In the genomic region with DNA sequence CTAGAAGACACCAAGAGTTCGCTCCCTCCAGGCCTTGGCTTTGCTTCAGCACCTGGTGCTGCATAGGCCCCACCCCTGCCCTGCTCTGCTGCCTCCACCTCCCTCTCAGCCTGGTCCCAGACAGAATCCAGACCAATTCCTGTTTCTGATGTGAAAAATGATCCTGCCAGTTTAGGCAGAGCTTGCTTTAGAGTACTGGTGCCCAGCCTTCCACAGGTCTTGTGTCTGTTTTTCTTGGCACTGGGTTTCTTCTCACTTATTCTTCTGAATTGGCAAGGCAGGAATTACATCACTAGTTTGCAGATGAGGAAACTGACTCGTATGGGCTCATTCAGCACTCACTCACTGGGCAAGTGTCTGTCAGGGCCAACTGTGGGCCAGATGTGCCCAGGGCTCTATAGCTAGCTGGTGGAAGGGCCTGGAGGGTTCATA, we compare ENCODE assay signal across 17 cellular contexts. TPM values are rescaled to one million over a fixed set of nuclear protein-coding genes. Genes with fewer than 3 reads are reported as not detected.
DNase-seq lines count a peak whose midpoint lies in the region; ATAC-seq and TF ChIP-seq lines count a peak whose summit lies in the region.
"Had no signal": no experiment of that assay in that cellular context is flagged by ENCODE, and none has a peak within 500 bp of the region (broad histone marks: within the 10 kb centered on the region; RNA-seq: fewer than 3 reads in every experiment).

No MANE protein-coding gene starts in this region.

- H3K27me3 ChIP-seq in upper lobe of right lung: no peaks in the 10 kb centered on the region
- H3K27me3 ChIP-seq: right atrium auricular region, transverse colon had no signal

- ATAC-seq in SK-N-SH treated with all-trans-retinoic acid at 6 μM for 48 hours (peak; percentile 56), upper lobe of right lung (peak; percentile 45)
- ATAC-seq: CD8-positive, alpha-beta T cell; left ventricle myocardium superior had no signal

- H3K27ac ChIP-seq in upper lobe of right lung: no peak overlapping the region
- H3K27ac ChIP-seq: right atrium auricular region, transverse colon had no signal

- intact Hi-C loops in upper lobe of right lung (cut with DNase I): no loop called here

- H3K36me3 ChIP-seq in upper lobe of right lung: no peaks in the 10 kb centered on the region
- H3K36me3 ChIP-seq: right atrium auricular region, transverse colon had no signal

- H3K4me3 ChIP-seq in fibroblast of mammary gland (ENCODE audit: control insufficient read depth, low read depth, low read length) (no peak overlapping the region), upper lobe of right lung (no peak overlapping the region)
- H3K4me3 ChIP-seq: right atrium auricular region, transverse colon had no signal

- peak; percentile 26 for DNase-seq in activated CD8-positive, alpha-beta memory T cell treated with anti-CD3 and anti-CD28 coated beads for 24 hours
- DNase-seq in activated CD8-positive, alpha-beta memory T cell treated with anti-CD3 and anti-CD28 coated beads, Interleukin-2, amount 50 U/mL, for 4 hours: no peak
- peak; percentile 64 for DNase-seq in fibroblast of mammary gland (ENCODE audit: low read depth)
- DNase-seq in upper lobe of right lung: no peak
- no peak for DNase-seq in pons (ENCODE audit: low spot score)
- no peak for DNase-seq in NCI-H1092 treated with DMSO at 0.1 percent for 48 hours (lab: John Stamatoyannopoulos, UW)
- no peak for DNase-seq in OCI-M1 (lab: John Stamatoyannopoulos, UW)
- DNase-seq: activated naive CD4-positive, alpha-beta T cell treated with anti-CD3 and anti-CD28 coated beads, Interleukin-2, amount 10 ng/mL, durations not matched to agents 7 days and 5 days; caudate nucleus; CD8-positive, alpha-beta T cell; hypothalamus; left ventricle myocardium superior; NCI-H2107; stimulated activated CD4-positive, alpha-beta T cell treated with anti-CD3 and anti-CD28 coated beads, Interleukin-2, amount 100 ng/mL, for 48 hours; transverse colon had no signal

- no peaks in the 10 kb centered on the region for H3K9me3 ChIP-seq in upper lobe of right lung
- H3K9me3 ChIP-seq: right atrium auricular region, transverse colon had no signal

- H3K4me1 ChIP-seq in upper lobe of right lung: no peaks in the 10 kb centered on the region
- H3K4me1 ChIP-seq: right atrium auricular region, transverse colon had no signal

- TF ChIP-seq CTCF in fibroblast of mammary gland (conservative IDR thresholded peaks at IDR 0.05; ENCODE audit: control insufficient read depth, insufficient read depth, low read depth, low read length) (no peak), upper lobe of right lung (IDR thresholded peaks at IDR 0.05) (no peak)

TF ChIP-seq in SK-N-SH treated with all-trans-retinoic acid at 6 μM for 48 hours, 23 proteins besides CTCF, POLR2A, EP300 and RAD21:
- TF ChIP-seq PPARA (CRISPR knock-in tag; IDR thresholded peaks at IDR 0.05; ENCODE audit: borderline replicate concordance) (no peak), SNAI2 (CRISPR knock-in tag; IDR thresholded peaks at IDR 0.05) (no peak), ZNF8 (CRISPR knock-in tag; IDR thresholded peaks at IDR 0.05) (no peak), CSRNP3 (CRISPR knock-in tag; IDR thresholded peaks at IDR 0.05) (no peak), ESRRG (CRISPR knock-in tag; IDR thresholded peaks at IDR 0.05) (no peak), ZNF565 (CRISPR knock-in tag; conservative IDR thresholded peaks at IDR 0.05; ENCODE audit: low read depth) (no peak), ZNF70 (CRISPR knock-in tag; IDR thresholded peaks at IDR 0.05) (no peak), BACH2 (CRISPR knock-in tag; IDR thresholded peaks at IDR 0.05; ENCODE audit: borderline replicate concordance) (no peak), TOX (CRISPR knock-in tag; IDR thresholded peaks at IDR 0.05; ENCODE audit: borderline replicate concordance) (no peak), RARB (CRISPR knock-in tag; IDR thresholded peaks at IDR 0.05) (no peak), TSHZ2 (CRISPR knock-in tag; IDR thresholded peaks at IDR 0.05) (no peak), TCF4 (CRISPR knock-in tag; IDR thresholded peaks at IDR 0.05; ENCODE audit: borderline replicate concordance) (no peak)

RNA-seq across cellular contexts. Expression of gene HLA-A, which starts 53.0 kb away (rescaled TPM):
- 1,071 TPM for total RNA-seq in upper lobe of right lung

Comparison
In these comparisons a context has a peak if more than half of its experiments do, and no peak if none do; other contexts are left out.
1. DNase-seq: peak in activated CD8-positive, alpha-beta memory T cell treated with anti-CD3 and anti-CD28 coated beads for 24 hours (single experiment) and fibroblast of mammary gland (single experiment); none in activated CD8-positive, alpha-beta memory T cell treated with anti-CD3 and anti-CD28 coated beads, Interleukin-2, amount 50 U/mL, for 4 hours (single experiment), upper lobe of right lung (single experiment), pons (single experiment), NCI-H1092 treated with DMSO at 0.1 percent for 48 hours (single experiment) and OCI-M1 (single experiment).